ENCODE assay signal across 8 cellular contexts in the genomic region with DNA sequence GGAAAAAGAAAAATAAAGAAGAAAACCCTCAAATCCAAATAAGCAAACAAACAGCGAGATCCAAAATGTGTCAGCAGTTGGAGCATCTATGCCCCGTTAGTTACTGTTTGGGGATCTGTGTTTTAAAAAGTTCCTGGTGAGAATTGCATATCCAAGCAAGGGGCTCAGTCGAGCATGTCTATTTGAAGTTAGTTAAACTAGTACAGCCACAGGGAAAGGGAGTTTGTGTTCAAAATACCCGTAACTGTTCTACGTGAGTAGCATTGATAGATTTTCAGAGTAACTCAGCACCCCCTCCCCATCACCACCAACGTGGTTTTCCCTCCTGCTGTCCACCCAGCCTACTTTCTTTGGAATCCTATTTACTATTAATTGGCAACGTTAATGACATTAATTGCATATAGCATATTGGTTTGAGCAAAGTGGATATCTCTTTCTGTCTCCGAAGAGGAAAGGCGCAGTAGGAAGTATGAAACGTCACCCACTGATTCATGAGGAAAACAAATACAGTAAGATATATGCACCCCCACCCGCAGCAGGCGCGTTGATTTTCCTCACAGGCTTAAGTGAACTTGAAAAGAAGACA. TPM values are rescaled to one million over a fixed set of nuclear protein-coding genes. Genes with fewer than 3 reads are reported as not detected.
DNase-seq lines count a peak whose midpoint lies in the region; ATAC-seq, FAIRE-seq and TF ChIP-seq lines count a peak whose summit lies in the region.

No MANE protein-coding gene starts in this region.

- no peaks in the 10 kb centered on the region; the same call in 2 of the 3 replicates for H3K36me3 Mint-ChIP-seq in GM23338 (ENCODE audit: low read depth)

- peak overlapping the region; percentile 96 for H2AFZ ChIP-seq in GM23338
- no peak overlapping the region for H2AFZ ChIP-seq in OCI-LY3 (ENCODE audit: low read depth, low read length)
- H2AFZ ChIP-seq in endothelial cell of umbilical vein (ENCODE audit: low read depth, low read length), result peak overlapping the region; percentile 22

- H3F3A ChIP-seq in GM23338 (replicated peaks; ENCODE audit: low read depth), result 0 out of 2 replicates have a peak, but pooled peaks cover 7% of the 10 kb centered on the region

- no peaks in the 10 kb centered on the region for H3K9me2 ChIP-seq in GM23338 (ENCODE audit: insufficient read depth)

- peak; percentile 14 for DNase-seq in GM23338 (ENCODE audit: low spot score)
- DNase-seq in endothelial cell of umbilical vein (ENCODE audit: low read depth, low spot score), result peak; percentile 37
- no peak for DNase-seq in GM10248 (ENCODE audit: extremely low spot score)
- DNase-seq in GM20000 (ENCODE audit: low spot score), result no peak

- H3K4me3 Mint-ChIP-seq in GM23338, result peak overlapping the region; percentile 85

- POLR2A ChIA-PET in endothelial cell of umbilical vein (lab: Charles Lee) (interaction anchor here (0.8 kb wide), 1 partner anchor 863 kb away, joined by 6 read pairs; a partner anchor contains a TSS), GM10248 (lab: Yijun Ruan, JAX) (no interaction called here)

- TF ChIP-seq CTCF in GM23338 (conservative IDR thresholded peaks at IDR 0.05; ENCODE audit: low read depth in 2 of 2), result no peak
- TF ChIP-seq CTCF in OCI-LY3 (IDR thresholded peaks at IDR 0.05; ENCODE audit: low read depth, low read length), result no peak
- TF ChIP-seq CTCF in endothelial cell of umbilical vein (IDR thresholded peaks at IDR 0.05; ENCODE audit: extremely low read depth in 1 of 2, insufficient read depth in 1 of 2, low read depth in 1 of 2, low read length in 2 of 2), result no peak
- TF ChIP-seq CTCF in neutrophil (IDR thresholded peaks at IDR 0.05), result no peak
- TF ChIP-seq CTCF in GM10248 (IDR thresholded peaks at IDR 0.05; ENCODE audit: control extremely low read depth, extremely low read depth, low read depth, missing control alignments), result no peak
- TF ChIP-seq CTCF in GM20000 (IDR thresholded peaks at IDR 0.05; ENCODE audit: extremely low read depth, missing control alignments), result no peak

- H3K4me1 Mint-ChIP-seq in GM23338, result peaks cover 38% of the 10 kb centered on the region

- dilution Hi-C loops in endothelial cell of umbilical vein (cut with MboI; ENCODE audit: extremely low pct_ligation_motif_present, low sequenced_read_pairs), result no loop called here

- H3K4me3 ChIP-seq in GM23338 (peak overlapping the region; percentile 80), OCI-LY3 (ENCODE audit: low read length) (peak overlapping the region; percentile 73; the same call in 1 of the 2 replicates), endothelial cell of umbilical vein (replicated peaks in 1 of 3; ENCODE audit: insufficient read depth in 1 of 3, low read depth in 1 of 3, low read length in 3 of 3) (peak overlapping the region; percentile 7 to 56 (median 20)), neutrophil (ENCODE audit: low read depth in 1 of 2, low read length in 1 of 2) (peak overlapping the region; percentile 7 to 42)

- intact Hi-C loops in endothelial cell of umbilical vein (cut with micrococcal nuclease), result no loop called here

- H3K27me3 Mint-ChIP-seq in GM23338 (ENCODE audit: insufficient read depth, low read depth, poor library complexity), result peaks cover 39% of the 10 kb centered on the region

- H3K27ac ChIP-seq in GM23338 (ENCODE audit: low read depth) (no peak overlapping the region), OCI-LY3 (ENCODE audit: low read length) (no peak overlapping the region), endothelial cell of umbilical vein (ENCODE audit: insufficient read depth, low read depth, low read length) (peak overlapping the region; percentile 36), neutrophil (no peak overlapping the region)

- peaks cover 3% of the 10 kb centered on the region; the same call in 2 of the 3 replicates for H3K9me3 Mint-ChIP-seq in GM23338

- TF ChIP-seq POLR2A in endothelial cell of umbilical vein (IDR thresholded peaks at IDR 0.05; ENCODE audit: low read depth, low read length), result no peak

- no peaks in the 10 kb centered on the region for H3K9me1 ChIP-seq in endothelial cell of umbilical vein (replicated peaks; ENCODE audit: control insufficient read depth, extremely low read depth, insufficient read depth, low read length)

- FAIRE-seq in endothelial cell of umbilical vein (lab: Jason Lieb, UNC), result peak; percentile 81

- H3K4me2 ChIP-seq in GM23338 (peak overlapping the region; percentile 97), OCI-LY3 (ENCODE audit: low read length) (peak overlapping the region; percentile 45; the same call in 1 of the 2 replicates), endothelial cell of umbilical vein (ENCODE audit: insufficient read depth, low read length) (peak overlapping the region; percentile 67)

- no peaks in the 10 kb centered on the region for H3K36me3 ChIP-seq in GM23338 (ENCODE audit: insufficient read depth)
- no peaks in the 10 kb centered on the region for H3K36me3 ChIP-seq in OCI-LY3 (replicated peaks; ENCODE audit: low read depth, low read length)
- no peaks in the 10 kb centered on the region for H3K36me3 ChIP-seq in endothelial cell of umbilical vein (ENCODE audit: control insufficient read depth in 2 of 2, extremely low read depth in 1 of 2, insufficient read depth in 2 of 2, low read length in 2 of 2)
- no peaks in the 10 kb centered on the region for H3K36me3 ChIP-seq in neutrophil

- no peaks in the 10 kb centered on the region for H3K79me2 ChIP-seq in GM23338 (replicated peaks; ENCODE audit: insufficient read depth)
- no peaks in the 10 kb centered on the region for H3K79me2 ChIP-seq in OCI-LY3 (ENCODE audit: low read length)
- H3K79me2 ChIP-seq in endothelial cell of umbilical vein (ENCODE audit: control insufficient read depth, insufficient read depth, low read length), result no peaks in the 10 kb centered on the region

- CTCF ChIA-PET in endothelial cell of umbilical vein (lab: Charles Lee) (no interaction called here), GM10248 (lab: Yijun Ruan, JAX) (no interaction called here)

- peaks cover 3% of the 10 kb centered on the region; the same call in 1 of the 2 replicates for H4K20me1 ChIP-seq in GM23338 (replicated peaks; ENCODE audit: insufficient read depth)
- H4K20me1 ChIP-seq in OCI-LY3 (ENCODE audit: insufficient read depth, low read length), result no peaks in the 10 kb centered on the region
- no peaks in the 10 kb centered on the region for H4K20me1 ChIP-seq in endothelial cell of umbilical vein (replicated peaks; ENCODE audit: control insufficient read depth, extremely low read depth, insufficient read depth, low read length)

- H3K27ac Mint-ChIP-seq in GM23338, result no peak overlapping the region

- H3K27me3 ChIP-seq in GM23338 (ENCODE audit: insufficient read depth) (peaks cover 63% of the 10 kb centered on the region), OCI-LY3 (ENCODE audit: low read depth, low read length) (no peaks in the 10 kb centered on the region), endothelial cell of umbilical vein (ENCODE audit: control insufficient read depth in 2 of 2, insufficient read depth in 2 of 2, low read length in 2 of 2) (peaks cover 27 to 39% of the 10 kb centered on the region in 2 experiments), neutrophil (peaks cover 95% of the 10 kb centered on the region)

- BruUV-seq in endothelial cell of umbilical vein (replicated peaks; lab: Mats Ljungman, UMichigan), result TSS peak; percentile 39

- peaks cover 38% of the 10 kb centered on the region for H3K4me1 ChIP-seq in GM23338 (ENCODE audit: insufficient read depth)
- peaks cover 16% of the 10 kb centered on the region for H3K4me1 ChIP-seq in OCI-LY3 (ENCODE audit: low read length)
- peaks cover 4% of the 10 kb centered on the region for H3K4me1 ChIP-seq in endothelial cell of umbilical vein (ENCODE audit: control insufficient read depth, extremely low read depth, insufficient read depth, low read length)
- peaks cover 0 to 11% of the 10 kb centered on the region in 2 experiments for H3K4me1 ChIP-seq in neutrophil (ENCODE audit: control insufficient read depth in 1 of 2, insufficient read depth in 1 of 2, low read depth in 1 of 2, low read length in 1 of 2)

- ATAC-seq in GM23338, result no peak
- ATAC-seq in HG03108 (IDR thresholded peaks at IDR 0.05; ENCODE audit: unreplicated experiment), result no peak
- ATAC-seq in GM18520 (IDR thresholded peaks at IDR 0.05; ENCODE audit: unreplicated experiment), result no peak

- no peaks in the 10 kb centered on the region for H3K9me3 ChIP-seq in OCI-LY3 (ENCODE audit: insufficient read depth, low read length)
- no peaks in the 10 kb centered on the region for H3K9me3 ChIP-seq in endothelial cell of umbilical vein (replicated peaks; ENCODE audit: control insufficient read depth, insufficient read depth, low read length)
- no peaks in the 10 kb centered on the region for H3K9me3 ChIP-seq in neutrophil

- H3K9ac ChIP-seq in OCI-LY3 (ENCODE audit: low read length), result no peak overlapping the region
- H3K9ac ChIP-seq in endothelial cell of umbilical vein (replicated peaks; ENCODE audit: extremely low read depth, insufficient read depth, low read length), result peak overlapping the region; percentile 72

TF ChIP-seq in endothelial cell of umbilical vein, 7 proteins besides CTCF, POLR2A, EP300 and RAD21:
- no peak for TF ChIP-seq JUN (IDR thresholded peaks at IDR 0.05; ENCODE audit: borderline replicate concordance, insufficient read depth, insufficient read length, low read depth)
- TF ChIP-seq, protein P1, sequence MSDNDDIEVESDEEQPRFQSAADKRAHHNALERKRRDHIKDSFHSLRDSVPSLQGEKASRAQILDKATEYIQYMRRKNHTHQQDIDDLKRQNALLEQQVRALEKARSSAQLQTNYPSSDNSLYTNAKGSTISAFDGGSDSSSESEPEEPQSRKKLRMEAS (IDR thresholded peaks at IDR 0.05; ENCODE audit: insufficient read depth, insufficient read length), result no peak
- TF ChIP-seq MYC (IDR thresholded peaks at IDR 0.05; ENCODE audit: low read depth, low read length), result no peak
- TF ChIP-seq GATA2 (IDR thresholded peaks at IDR 0.05; ENCODE audit: insufficient read depth, insufficient read length, low read depth, low read length), result no peak
- TF ChIP-seq EZH2 (IDR thresholded peaks at IDR 0.05; ENCODE audit: borderline replicate concordance, low read depth, low read length, severe bottlenecking), result no peak
- no peak for TF ChIP-seq FOS (IDR thresholded peaks at IDR 0.05; ENCODE audit: borderline replicate concordance, insufficient read depth, low read length)
- TF ChIP-seq POLR2AphosphoS5 (IDR thresholded peaks at IDR 0.05; ENCODE audit: insufficient read depth, low read depth, low read length), result no peak
TF ChIP-seq in endothelial cell of umbilical vein: peak in this region for 0.

RNA-seq across cellular contexts. Expression of a gene that starts 1.5 kb away (rescaled TPM):
- 0.08 and 0.17 TPM in 2 replicates for total RNA-seq in GM23338 (2014; rRNA removed; shearing (Covaris generic))
- 0.17 and 0.19 TPM in 2 replicates for polyA plus RNA-seq in GM23338 (2016; fragmentation: Nextera tagmentation; extraction: Ambion mirVana)
- total RNA-seq in endothelial cell of umbilical vein, result 0.13 and 0.65 TPM in 2 replicates
- 0.06 and 0.10 TPM in 2 replicates for polyA plus RNA-seq in endothelial cell of umbilical vein
- polyA plus RNA-seq in endothelial cell of umbilical vein (2011; cell fraction: cytosol; rRNA removed), result 0.09 and 0.13 TPM in 2 replicates
- 0.07 and 0.31 TPM in 2 replicates for polyA plus RNA-seq in endothelial cell of umbilical vein (2011; cell fraction: nucleus; rRNA removed)
- 0.09 and 0.19 TPM in 2 replicates for polyA plus RNA-seq in endothelial cell of umbilical vein (2012)
- 0.12 and 0.66 TPM in 2 replicates for polyA minus RNA-seq in endothelial cell of umbilical vein
- not detected for polyA minus RNA-seq in endothelial cell of umbilical vein (2011; cell fraction: cytosol; rRNA and poly(A)+ RNA removed)
- polyA minus RNA-seq in endothelial cell of umbilical vein (2011; cell fraction: nucleus; rRNA and poly(A)+ RNA removed), result 0.19 and 1.1 TPM in 2 replicates

Comparison
In these comparisons a context has a peak if more than half of its experiments do, and no peak if none do; other contexts are left out.
1. DNase-seq: peak in GM23338 (single experiment) and endothelial cell of umbilical vein (single experiment); none in GM10248 (single experiment) and GM20000 (single experiment).
2. H3K4me2 ChIP-seq: peak in every context shown above with its lines; median percentile 97 in GM23338; 67 in endothelial cell of umbilical vein; 45 in OCI-LY3.
3. H3K4me3 ChIP-seq: peak in every context shown above with its lines; median percentile 80 in GM23338; 73 in OCI-LY3; 24 in neutrophil; 20 in endothelial cell of umbilical vein.